In the genomic region with DNA sequence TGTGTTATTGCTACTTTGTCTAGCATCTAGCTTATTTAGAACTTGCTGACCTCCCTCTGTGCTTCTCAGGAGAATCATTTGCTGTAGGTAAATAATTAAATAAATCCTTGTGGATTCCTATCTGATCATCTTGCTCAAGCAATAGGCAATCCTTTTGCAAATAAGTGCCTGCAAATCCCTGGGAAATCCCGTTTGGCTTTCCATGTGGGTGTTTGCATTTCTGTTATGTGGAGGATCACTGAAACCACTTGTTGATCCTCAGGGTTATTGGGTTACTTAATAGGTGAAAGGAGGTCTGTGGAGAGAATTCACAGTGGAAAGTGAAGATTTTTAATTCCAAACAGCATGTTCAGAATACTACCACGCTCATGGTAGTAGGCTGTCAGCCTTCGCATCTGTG, we compare ENCODE assay signal across 16 cellular contexts.
"Had no signal": no experiment of that assay in that cellular context is flagged by ENCODE, and none has a peak within 500 bp of the region (broad histone marks: within the 10 kb centered on the region; RNA-seq: fewer than 3 reads in every experiment).

No MANE protein-coding gene starts in this region.

- H3K36me3 Mint-ChIP-seq: naive thymus-derived CD4-positive, alpha-beta T cell; stimulated activated memory B cell treated with anti-CD40 and anti-IgM and Interleukin-4, amounts not matched to agents 10 μg/mL and 1 μg/mL and 100 μg/mL, for 72 hours had no signal

- FAIRE-seq: astrocyte, bronchial epithelial cell, islet of Langerhans had no signal

- H3K27me3 Mint-ChIP-seq: activated B cell treated with CpG ODN at 0.5 μM for 24 hours; dendritic cell treated with granulocyte-macrophage colony-stimulating factor and Interleukin-4, amounts not matched to agents 40 ng/mL and 50 ng/mL, for 4 days; naive thymus-derived CD4-positive, alpha-beta T cell; stimulated activated memory B cell treated with anti-CD40 and anti-IgM and Interleukin-4, amounts not matched to agents 10 μg/mL and 1 μg/mL and 100 μg/mL, for 72 hours; T-helper 17 cell had no signal

- ATAC-seq: gastrocnemius medialis; heart right ventricle; mucosa of descending colon; naive thymus-derived CD4-positive, alpha-beta T cell; stimulated activated memory B cell treated with anti-CD40 and anti-IgM and Interleukin-4, amounts not matched to agents 10 μg/mL and 1 μg/mL and 100 μg/mL, for 72 hours; T-helper 17 cell had no signal

- H3K36me3 ChIP-seq: gastrocnemius medialis, heart right ventricle, ovary had no signal

- DNase-seq: activated B cell treated with CpG ODN at 0.5 μM for 24 hours; activated CD4-positive, alpha-beta T cell treated with anti-CD3 and anti-CD28 coated beads, Interleukin-2, amount 50 U/mL, for 1 hour; activated CD8-positive, alpha-beta memory T cell treated with anti-CD3 and anti-CD28 coated beads for 24 hours; activated naive CD4-positive, alpha-beta T cell treated with anti-CD3 and anti-CD28 coated beads for 36 hours; effector memory CD4-positive, alpha-beta T cell; gastrocnemius medialis; heart right ventricle; mucosa of descending colon; naive thymus-derived CD4-positive, alpha-beta T cell; ovary; T-helper 17 cell had no signal

- H3K27ac ChIP-seq: gastrocnemius medialis, heart right ventricle, ovary had no signal

- H3K27me3 ChIP-seq: gastrocnemius medialis, heart right ventricle, ovary had no signal

- H3K9me3 Mint-ChIP-seq: activated B cell treated with CpG ODN at 0.5 μM for 24 hours; activated naive CD4-positive, alpha-beta T cell treated with anti-CD3 and anti-CD28 coated beads for 36 hours; dendritic cell treated with granulocyte-macrophage colony-stimulating factor and Interleukin-4, amounts not matched to agents 40 ng/mL and 50 ng/mL, for 4 days had no signal

- H3K4me3 ChIP-seq: gastrocnemius medialis, heart right ventricle, mucosa of descending colon, ovary had no signal

- H3K4me3 Mint-ChIP-seq: activated B cell treated with CpG ODN at 0.5 μM for 24 hours; activated naive CD4-positive, alpha-beta T cell treated with anti-CD3 and anti-CD28 coated beads for 36 hours; dendritic cell treated with granulocyte-macrophage colony-stimulating factor and Interleukin-4, amounts not matched to agents 40 ng/mL and 50 ng/mL, for 4 days; naive thymus-derived CD4-positive, alpha-beta T cell; stimulated activated memory B cell treated with anti-CD40 and anti-IgM and Interleukin-4, amounts not matched to agents 10 μg/mL and 1 μg/mL and 100 μg/mL, for 72 hours; T-helper 17 cell had no signal

- H3K4me1 Mint-ChIP-seq: activated B cell treated with CpG ODN at 0.5 μM for 24 hours; naive thymus-derived CD4-positive, alpha-beta T cell; stimulated activated memory B cell treated with anti-CD40 and anti-IgM and Interleukin-4, amounts not matched to agents 10 μg/mL and 1 μg/mL and 100 μg/mL, for 72 hours; T-helper 17 cell had no signal

- H3K9me3 ChIP-seq: gastrocnemius medialis, heart right ventricle, mucosa of descending colon, ovary had no signal

- H3K4me1 ChIP-seq: gastrocnemius medialis, heart right ventricle had no signal
